Comparison of ENCODE assay signal across 10 cellular contexts in genomic region chr3:134527037-134527436, GRCh38. TPM values are rescaled to one million over a fixed set of nuclear protein-coding genes. Genes with fewer than 3 reads are reported as not detected.
DNase-seq lines count a peak whose midpoint lies in the region; ATAC-seq and TF ChIP-seq lines count a peak whose summit lies in the region.
"Had no signal": no experiment of that assay in that cellular context is flagged by ENCODE, and none has a peak within 500 bp of the region (broad histone marks: within the 10 kb centered on the region; RNA-seq: fewer than 3 reads in every experiment).

No MANE protein-coding gene starts in this region.

- H3K27me3 Mint-ChIP-seq in activated T-cell treated with anti-CD3 and anti-CD28 coated beads, Interleukin-2, amount 50 U/mL, for 4 hours (ENCODE audit: low read depth) = no peaks in the 10 kb centered on the region

- DNase-seq in H4 (ENCODE audit: low spot score) = peak; percentile 15
- peak; percentile 66 for DNase-seq in islet precursor cell
- DNase-seq in epidermal melanocyte (ENCODE audit: insufficient read length, low spot score) = no peak
- no peak for DNase-seq in activated T-cell treated with anti-CD3 and anti-CD28 coated beads, Interleukin-2, amount 50 U/mL, for 4 hours

- H3K36me3 Mint-ChIP-seq in activated T-cell treated with anti-CD3 and anti-CD28 coated beads, Interleukin-2, amount 50 U/mL, for 4 hours (ENCODE audit: insufficient read depth) = peaks cover 43% of the 10 kb centered on the region

- H3K4me1 Mint-ChIP-seq in activated T-cell treated with anti-CD3 and anti-CD28 coated beads, Interleukin-2, amount 50 U/mL, for 4 hours (ENCODE audit: low read depth) = no peaks in the 10 kb centered on the region

- peak; percentile 25 for TF ChIP-seq CTCF in C4-2B (conservative IDR thresholded peaks at IDR 0.05)
- TF ChIP-seq CTCF in WI38 (IDR thresholded peaks at IDR 0.05; ENCODE audit: low read depth, low read length) = peak; percentile 38

- H3K9me3 Mint-ChIP-seq in activated T-cell treated with anti-CD3 and anti-CD28 coated beads, Interleukin-2, amount 50 U/mL, for 4 hours = peaks cover 43% of the 10 kb centered on the region

- H3K27ac ChIP-seq in C4-2B = no peak overlapping the region
- H3K27ac ChIP-seq: coronary artery had no signal

- H3K4me3 Mint-ChIP-seq in activated T-cell treated with anti-CD3 and anti-CD28 coated beads, Interleukin-2, amount 50 U/mL, for 4 hours = no peak overlapping the region

- ATAC-seq in HG02970 (IDR thresholded peaks at IDR 0.05; ENCODE audit: low FRiP score, unreplicated experiment) = no peak
- ATAC-seq in activated T-cell treated with anti-CD3 and anti-CD28 coated beads, Interleukin-2, amount 50 U/mL, for 4 hours = no peak
- ATAC-seq in GM18858 (IDR thresholded peaks at IDR 0.05; ENCODE audit: unreplicated experiment) = no peak

- no peak overlapping the region for H3K4me3 ChIP-seq in WI38 (ENCODE audit: low read depth, low read length)
- H3K4me3 ChIP-seq: coronary artery, lung had no signal

RNA-seq across cellular contexts. Expression of gene CEP63, which starts 41.2 kb away (rescaled TPM):
- total RNA-seq in H4 (2014; rRNA removed; shearing (Covaris generic)) = 21.3 and 23.2 TPM in 2 replicates
- 10 to 100 TPM; 15.6 to 18.3 (median 17.6) TPM for total RNA-seq in activated T-cell treated with anti-CD3 and anti-CD28 coated beads, Interleukin-2, amount 50 U/mL, for 4 hours

RNA-seq across cellular contexts. Expression of gene ANAPC13, which starts 41.3 kb away (rescaled TPM):
- 158 and 197 TPM in 2 replicates for total RNA-seq in H4 (2014; rRNA removed; shearing (Covaris generic))
- 10 to 100 TPM; 44.1 to 47.6 (median 47.1) TPM for total RNA-seq in activated T-cell treated with anti-CD3 and anti-CD28 coated beads, Interleukin-2, amount 50 U/mL, for 4 hours

Comparison
In these comparisons a context has a peak if more than half of its experiments do, and no peak if none do; other contexts are left out.
1. DNase-seq: peak in H4 (single experiment) and islet precursor cell (single experiment); none in epidermal melanocyte (single experiment) and activated T-cell treated with anti-CD3 and anti-CD28 coated beads, Interleukin-2, amount 50 U/mL, for 4 hours (single experiment).